In the genomic region with DNA sequence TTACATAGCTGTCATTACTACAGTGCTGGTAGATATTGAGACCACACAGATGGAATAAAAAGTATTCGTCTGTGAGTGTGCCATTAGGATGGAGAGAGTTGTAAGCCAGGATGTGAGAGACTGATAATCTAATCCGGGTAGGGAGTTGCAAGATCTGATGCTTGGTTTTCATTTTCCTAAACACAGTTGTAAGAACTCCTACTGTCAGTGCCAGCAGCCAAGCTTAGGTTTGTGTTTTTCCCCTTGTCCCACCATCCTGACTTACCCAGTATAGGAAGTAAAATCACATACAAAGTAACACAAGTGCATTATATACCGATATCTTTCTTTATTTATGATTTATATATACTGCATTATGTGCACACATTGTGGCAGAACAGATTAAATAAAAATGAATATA, we compare ENCODE assay signal across 30 cellular contexts.
"Had no signal": no experiment of that assay in that cellular context is flagged by ENCODE, and none has a peak within 500 bp of the region (broad histone marks: within the 10 kb centered on the region; RNA-seq: fewer than 3 reads in every experiment).

No MANE protein-coding gene starts in this region.

- FAIRE-seq: small intestine, urothelium cell line had no signal

- H3K36me3 ChIP-seq: ovary, right lobe of liver, sigmoid colon, stomach, thoracic aorta, thyroid gland, tibial nerve, upper lobe of left lung, vagina had no signal

- H3K27ac ChIP-seq: ovary, parathyroid adenoma, psoas muscle, right lobe of liver, sigmoid colon, stomach, thoracic aorta, thyroid gland, tibial nerve, upper lobe of left lung, vagina had no signal

- H3K9me3 ChIP-seq: ovary, right lobe of liver, sigmoid colon, thyroid gland, vagina had no signal

- H3K4me1 Mint-ChIP-seq: naive thymus-derived CD8-positive, alpha-beta T cell; nephron progenitor cell; stimulated activated effector memory CD8-positive, alpha-beta T cell treated with anti-CD3 and anti-CD28 coated beads, Interleukin-12 subunit alpha, Interleukin-12 subunit beta, amount 100 ng/mL, for 72 hours; stimulated activated naive B cell treated with anti-CD40 and anti-IgM and Interleukin-4, amounts not matched to agents 10 μg/mL and 1 μg/mL and 100 μg/mL, for 72 hours had no signal

- H3K27me3 ChIP-seq: ovary, right lobe of liver, sigmoid colon, stomach, thyroid gland, tibial nerve, upper lobe of left lung, vagina had no signal

- H3K79me2 ChIP-seq: parathyroid adenoma had no signal

- H3K27me3 Mint-ChIP-seq: naive thymus-derived CD8-positive, alpha-beta T cell; natural killer cell treated with Interleukin-12 subunit alpha and Interleukin-12 subunit beta and Interleukin-15 and Interleukin-18, amount 100 ng/mL, for 72 hours; progenitor cell of endocrine pancreas; stimulated activated naive B cell treated with anti-CD40 and anti-IgM and Interleukin-4, amounts not matched to agents 10 μg/mL and 1 μg/mL and 100 μg/mL, for 72 hours; stimulated activated naive CD8-positive, alpha-beta T cell treated with anti-CD3 and anti-CD28 coated beads, Interleukin-15, Interleukin-2, amounts not matched to agents 100 ng/mL and 50 ng/mL, for 24 hours had no signal

- ATAC-seq: naive thymus-derived CD8-positive, alpha-beta T cell; natural killer cell treated with Interleukin-12 subunit alpha and Interleukin-12 subunit beta and Interleukin-15 and Interleukin-18, amount 100 ng/mL, for 72 hours; psoas muscle; right cardiac atrium; right lobe of liver; stimulated activated effector memory CD8-positive, alpha-beta T cell treated with anti-CD3 and anti-CD28 coated beads, Interleukin-12 subunit alpha, Interleukin-12 subunit beta, amount 100 ng/mL, for 72 hours; stimulated activated naive B cell treated with anti-CD40 and anti-IgM and Interleukin-4, amounts not matched to agents 10 μg/mL and 1 μg/mL and 100 μg/mL, for 72 hours had no signal

- H3K4me1 ChIP-seq: parathyroid adenoma, psoas muscle, right lobe of liver, sigmoid colon, stomach, thyroid gland, tibial nerve, upper lobe of left lung, vagina had no signal

- H3K9ac ChIP-seq: parathyroid adenoma had no signal

- H3K4me3 Mint-ChIP-seq: naive thymus-derived CD8-positive, alpha-beta T cell; natural killer cell treated with Interleukin-12 subunit alpha and Interleukin-12 subunit beta and Interleukin-15 and Interleukin-18, amount 100 ng/mL, for 72 hours; nephron progenitor cell; neural crest cell; stimulated activated effector memory CD8-positive, alpha-beta T cell treated with anti-CD3 and anti-CD28 coated beads, Interleukin-12 subunit alpha, Interleukin-12 subunit beta, amount 100 ng/mL, for 72 hours; stimulated activated naive B cell treated with anti-CD40 and anti-IgM and Interleukin-4, amounts not matched to agents 10 μg/mL and 1 μg/mL and 100 μg/mL, for 72 hours; stimulated activated naive CD8-positive, alpha-beta T cell treated with anti-CD3 and anti-CD28 coated beads, Interleukin-15, Interleukin-2, amounts not matched to agents 100 ng/mL and 50 ng/mL, for 24 hours had no signal

- H2AFZ ChIP-seq: parathyroid adenoma had no signal

- H3K27ac Mint-ChIP-seq: naive thymus-derived CD8-positive, alpha-beta T cell; natural killer cell treated with Interleukin-12 subunit alpha and Interleukin-12 subunit beta and Interleukin-15 and Interleukin-18, amount 100 ng/mL, for 72 hours; nephron progenitor cell; progenitor cell of endocrine pancreas; stimulated activated effector memory CD8-positive, alpha-beta T cell treated with anti-CD3 and anti-CD28 coated beads, Interleukin-12 subunit alpha, Interleukin-12 subunit beta, amount 100 ng/mL, for 72 hours; stimulated activated naive B cell treated with anti-CD40 and anti-IgM and Interleukin-4, amounts not matched to agents 10 μg/mL and 1 μg/mL and 100 μg/mL, for 72 hours; stimulated activated naive CD8-positive, alpha-beta T cell treated with anti-CD3 and anti-CD28 coated beads, Interleukin-15, Interleukin-2, amounts not matched to agents 100 ng/mL and 50 ng/mL, for 24 hours had no signal

- DNase-seq: naive thymus-derived CD8-positive, alpha-beta T cell; nephron progenitor cell; occipital lobe; ovary; posterior cingulate gyrus; psoas muscle; right cardiac atrium; right lobe of liver; sigmoid colon; small intestine; stimulated activated CD4-positive, alpha-beta T cell treated with anti-CD3 and anti-CD28 coated beads, Interleukin-15, amount 100 ng/mL, for 24 hours; stimulated activated CD4-positive, alpha-beta T cell treated with anti-CD3 and anti-CD28 coated beads, Interleukin-2, amount 100 ng/mL, for 24 hours; stimulated activated CD4-positive, alpha-beta T cell treated with anti-CD3 and anti-CD28 coated beads, Interleukin-2, amount 100 ng/mL, for 48 hours; stimulated activated CD4-positive, alpha-beta T cell treated with anti-CD3 and anti-CD28 coated beads, Interleukin-4, amount 100 ng/mL, for 24 hours; stimulated activated naive B cell treated with anti-CD40 and anti-IgM and Interleukin-4, amounts not matched to agents 10 μg/mL and 1 μg/mL and 100 μg/mL, for 72 hours; stimulated activated naive CD4-positive, alpha-beta T cell treated with Interleukin-2 at 50 U/mL for 16 hours; stomach; thyroid gland; trophoblast cell; upper lobe of left lung had no signal

- H3K4me3 ChIP-seq: ovary, psoas muscle, right lobe of liver, sigmoid colon, stomach, thoracic aorta, thyroid gland, tibial nerve, upper lobe of left lung, vagina had no signal

- H3K36me3 Mint-ChIP-seq: naive thymus-derived CD8-positive, alpha-beta T cell; stimulated activated effector memory CD8-positive, alpha-beta T cell treated with anti-CD3 and anti-CD28 coated beads, Interleukin-12 subunit alpha, Interleukin-12 subunit beta, amount 100 ng/mL, for 72 hours; stimulated activated naive B cell treated with anti-CD40 and anti-IgM and Interleukin-4, amounts not matched to agents 10 μg/mL and 1 μg/mL and 100 μg/mL, for 72 hours had no signal
